Comparison of ENCODE assay signal across 1 cellular context in genomic region chr17:6642592-6642991, GRCh38.
TF ChIP-seq lines count a peak whose summit lies in the region.

No MANE protein-coding gene starts in this region.

TF ChIP-seq in HepG2, 621 proteins besides CTCF, POLR2A, EP300 and RAD21:
- TF ChIP-seq PBX2 (CRISPR knock-in tag; IDR thresholded peaks at IDR 0.05) (no peak), CEBPG (CRISPR knock-in tag; IDR thresholded peaks at IDR 0.05) (peak; percentile 46; the same call in 1 of the 2 replicates), POGZ (CRISPR knock-in tag; IDR thresholded peaks at IDR 0.05) (no peak), CEBPB (IDR thresholded peaks at IDR 0.05; ENCODE audit: borderline replicate concordance, low read depth, low read length) (peak; percentile 82)
